Comparison of ENCODE assay signal across 15 cellular contexts in genomic region chr2:37854676-37855282, GRCh38.
A peak's percentile ranks its signal among the peaks of the same experiment; 100 is the strongest.
DNase-seq lines count a peak whose midpoint lies in the region; ATAC-seq, FAIRE-seq and TF ChIP-seq lines count a peak whose summit lies in the region.
"Had no signal": no experiment of that assay in that cellular context is flagged by ENCODE, and none has a peak within 500 bp of the region (broad histone marks: within the 10 kb centered on the region; RNA-seq: fewer than 3 reads in every experiment).

No MANE protein-coding gene starts in this region.

- no peak for ATAC-seq in stimulated activated naive CD8-positive, alpha-beta T cell treated with anti-CD3 and anti-CD28 coated beads, Interleukin-15, Interleukin-2, amounts not matched to agents 100 U/mL and 50 U/mL, for 24 hours
- ATAC-seq in GM21526 (IDR thresholded peaks at IDR 0.05; ENCODE audit: low FRiP score, unreplicated experiment): no peak
- ATAC-seq: activated naive CD8-positive, alpha-beta T cell treated with anti-CD3 and anti-CD28 coated beads, Interleukin-2, amount 50 U/mL, for 24 hours; left colon had no signal

- H2AFZ ChIP-seq in endothelial cell of umbilical vein (ENCODE audit: low read depth, low read length) (peak overlapping the region; percentile 25), parathyroid adenoma (no peak overlapping the region)

- H3K4me2 ChIP-seq in endothelial cell of umbilical vein (ENCODE audit: insufficient read depth, low read length) (peak overlapping the region; percentile 21), parathyroid adenoma (ENCODE audit: low read length) (no peak overlapping the region)

- TF ChIP-seq CTCF in endothelial cell of umbilical vein (IDR thresholded peaks at IDR 0.05; ENCODE audit: extremely low read depth in 1 of 2, insufficient read depth in 1 of 2, low read depth in 1 of 2, low read length in 2 of 2): no peak
- no peak for TF ChIP-seq CTCF in parathyroid adenoma (IDR thresholded peaks at IDR 0.05)
- no peak for TF ChIP-seq CTCF in tibial nerve (IDR thresholded peaks at IDR 0.05)

- no peak overlapping the region for H3K9ac ChIP-seq in endothelial cell of umbilical vein (replicated peaks; ENCODE audit: extremely low read depth, insufficient read depth, low read length)
- H3K9ac ChIP-seq in parathyroid adenoma: no peak overlapping the region

- 83 to 85% methylated on average over 7 of the region's 7 CpGs for WGBS in tibial nerve, 2 donors

- TF ChIP-seq POLR2A in endothelial cell of umbilical vein (IDR thresholded peaks at IDR 0.05; ENCODE audit: low read depth, low read length) (no peak), tibial nerve (IDR thresholded peaks at IDR 0.05) (no peak)

- dilution Hi-C loops in endothelial cell of umbilical vein (cut with MboI; ENCODE audit: extremely low pct_ligation_motif_present, low sequenced_read_pairs): loop anchor here (25.0 kb wide), 1 partner anchor 442 kb away; no protein-coding TSS in a partner anchor

- H3K4me1 ChIP-seq in endothelial cell of umbilical vein (ENCODE audit: control insufficient read depth, extremely low read depth, insufficient read depth, low read length) (peaks cover 41% of the 10 kb centered on the region), parathyroid adenoma (no peaks in the 10 kb centered on the region), tibial nerve (peaks cover 0 to 53% (median 2%) of the 10 kb centered on the region in 4 donors)

- H3K9me3 ChIP-seq in endothelial cell of umbilical vein (replicated peaks; ENCODE audit: control insufficient read depth, insufficient read depth, low read length) (no peaks in the 10 kb centered on the region), parathyroid adenoma (ENCODE audit: control insufficient read depth, low read length) (no peaks in the 10 kb centered on the region), tibial nerve (peaks cover 0 to 14% (median 0%) of the 10 kb centered on the region in 4 donors)

- H3K79me2 ChIP-seq in endothelial cell of umbilical vein (ENCODE audit: control insufficient read depth, insufficient read depth, low read length) (no peaks in the 10 kb centered on the region), parathyroid adenoma (no peaks in the 10 kb centered on the region)

- intact Hi-C loops in endothelial cell of umbilical vein (cut with micrococcal nuclease): loop anchor here (1.0 to 2.0 kb wide), 3 partner anchors 16 to 399 kb away; no protein-coding TSS in a partner anchor

- no peak for TF ChIP-seq EP300 in tibial nerve (IDR thresholded peaks at IDR 0.05)

- H3K27me3 ChIP-seq in endothelial cell of umbilical vein (ENCODE audit: control insufficient read depth in 2 of 2, insufficient read depth in 2 of 2, low read length in 2 of 2): no peaks in the 10 kb centered on the region
- no peaks in the 10 kb centered on the region for H3K27me3 ChIP-seq in parathyroid adenoma (ENCODE audit: control insufficient read depth, insufficient read depth, low read length)
- H3K27me3 ChIP-seq in tibial nerve: no peaks in the 10 kb centered on the region

- H3K4me3 ChIP-seq in endothelial cell of umbilical vein (replicated peaks in 1 of 3; ENCODE audit: insufficient read depth in 1 of 3, low read depth in 1 of 3, low read length in 3 of 3) (no peak overlapping the region), parathyroid adenoma (ENCODE audit: low read depth, low read length) (no peak overlapping the region), tibial nerve (no peak overlapping the region)

- no peaks in the 10 kb centered on the region for H4K20me1 ChIP-seq in endothelial cell of umbilical vein (replicated peaks; ENCODE audit: control insufficient read depth, extremely low read depth, insufficient read depth, low read length)

- CTCF ChIA-PET in endothelial cell of umbilical vein (lab: Charles Lee): interaction anchor here (0.6 to 7.2 kb wide), 9 partner anchors 11 to 673 kb away, joined by 3 to 97 read pairs (median 4); no protein-coding TSS in a partner anchor

- DNase-seq in NCI-H146 (lab: John Stamatoyannopoulos, UW) (peak; percentile 72), endothelial cell of umbilical vein (ENCODE audit: low read depth, low spot score) (no peak), tibial nerve (ENCODE audit: low spot score in 2 of 2) (no peak), NCI-H1105 (lab: John Stamatoyannopoulos, UW) (no peak)
- DNase-seq in stimulated activated naive CD8-positive, alpha-beta T cell treated with anti-CD3 and anti-CD28 coated beads, Interleukin-15, Interleukin-2, amounts not matched to agents 100 U/mL and 50 U/mL, for 24 hours: no peak
- DNase-seq: activated CD4-positive, CD25-positive, alpha-beta regulatory T cell; activated naive CD8-positive, alpha-beta T cell treated with anti-CD3 and anti-CD28 coated beads, Interleukin-2, amount 50 U/mL, for 24 hours; effector CD8-positive, alpha-beta T cell; left colon; NCI-H1694; SHP77; stimulated activated CD4-positive, alpha-beta T cell treated with anti-CD3 and anti-CD28 coated beads, Interleukin-12 subunit alpha, Interleukin-12 subunit beta, amount 100 ng/mL, for 4 hours; T-helper 2 cell had no signal

- H3K9me1 ChIP-seq in endothelial cell of umbilical vein (replicated peaks; ENCODE audit: control insufficient read depth, extremely low read depth, insufficient read depth, low read length): no peaks in the 10 kb centered on the region

- H3K36me3 ChIP-seq in endothelial cell of umbilical vein (ENCODE audit: control insufficient read depth in 2 of 2, extremely low read depth in 1 of 2, insufficient read depth in 2 of 2, low read length in 2 of 2) (no peaks in the 10 kb centered on the region), parathyroid adenoma (ENCODE audit: control insufficient read depth, insufficient read depth, low read length) (no peaks in the 10 kb centered on the region), tibial nerve (no peaks in the 10 kb centered on the region)

- FAIRE-seq in endothelial cell of umbilical vein (lab: Jason Lieb, UNC): no peak

- H3K27ac ChIP-seq in endothelial cell of umbilical vein (ENCODE audit: insufficient read depth, low read depth, low read length) (peak overlapping the region; percentile 35), parathyroid adenoma (peak overlapping the region; percentile 9), tibial nerve (peak overlapping the region in 3 of 4 donors; percentile 0 to 67 (median 49))

- POLR2A ChIA-PET in endothelial cell of umbilical vein (lab: Charles Lee): interaction anchor here (1.0 kb wide), 1 partner anchor 206 kb away, joined by 3 read pairs; no protein-coding TSS in a partner anchor

- no TSS peak for BruUV-seq in endothelial cell of umbilical vein (replicated peaks; lab: Mats Ljungman, UMichigan)

TF ChIP-seq in endothelial cell of umbilical vein, 7 proteins besides CTCF, POLR2A, EP300 and RAD21:
- TF ChIP-seq MYC (IDR thresholded peaks at IDR 0.05; ENCODE audit: low read depth, low read length) (no peak), JUN (IDR thresholded peaks at IDR 0.05; ENCODE audit: borderline replicate concordance, insufficient read depth, insufficient read length, low read depth) (no peak), EZH2 (IDR thresholded peaks at IDR 0.05; ENCODE audit: borderline replicate concordance, low read depth, low read length, severe bottlenecking) (no peak), POLR2AphosphoS5 (IDR thresholded peaks at IDR 0.05; ENCODE audit: insufficient read depth, low read depth, low read length) (no peak), GATA2 (IDR thresholded peaks at IDR 0.05; ENCODE audit: insufficient read depth, insufficient read length, low read depth, low read length) (no peak), FOS (IDR thresholded peaks at IDR 0.05; ENCODE audit: borderline replicate concordance, insufficient read depth, low read length) (no peak), MAX (IDR thresholded peaks at IDR 0.05; ENCODE audit: insufficient read depth, insufficient read length) (no peak)
